13 cellular contexts compared by ENCODE assay signal in genomic region chr5:83925321-83925877, GRCh38.
A peak's percentile ranks its signal among the peaks of the same experiment; 100 is the strongest.
DNase-seq lines count a peak whose midpoint lies in the region; ATAC-seq, FAIRE-seq and TF ChIP-seq lines count a peak whose summit lies in the region.
"Had no signal": no experiment of that assay in that cellular context is flagged by ENCODE, and none has a peak within 500 bp of the region (broad histone marks: within the 10 kb centered on the region; RNA-seq: fewer than 3 reads in every experiment).

No MANE protein-coding gene starts in this region.

- no peak overlapping the region for H3K27ac ChIP-seq in caudate nucleus (ENCODE audit: low read depth, low read length)
- H3K27ac ChIP-seq: left ventricle myocardium inferior, prostate gland had no signal

- ATAC-seq in HG03342 (IDR thresholded peaks at IDR 0.05; ENCODE audit: unreplicated experiment) = no peak
- ATAC-seq in omental fat pad (ENCODE audit: low FRiP score) = no peak

- FAIRE-seq in RCC 7860 (lab: Jason Lieb, UNC) = peak; percentile 95

- in situ Hi-C loops in KBM-7 (cut with MboI; ENCODE audit: low pct_unique_long_range_greater_than_20kb, low sequenced_read_pairs) = no loop called here

- DNase-seq in EH (ENCODE audit: low read depth) = peak; percentile 89
- DNase-seq in RCC 7860 (ENCODE audit: low spot score) = peak; percentile 94
- DNase-seq in fibroblast of peridontal ligament (ENCODE audit: extremely low read depth) = peak; percentile 79
- peak; percentile 91 for DNase-seq in non-pigmented ciliary epithelial cell (ENCODE audit: low read depth)
- no peak for DNase-seq in caudate nucleus (lab: John Stamatoyannopoulos, UW)
- DNase-seq in KBM-7 = no peak
- no peak for DNase-seq in omental fat pad (ENCODE audit: low spot score)
- DNase-seq: activated CD4-positive, alpha-beta T cell treated with anti-CD3 and anti-CD28 coated beads, Interleukin-2, amount 50 U/mL, for 1 hour; COR-L47; left ventricle myocardium inferior; NCI-H1436 treated with DMSO at 0.1 percent for 48 hours had no signal

- TF ChIP-seq CTCF in omental fat pad (IDR thresholded peaks at IDR 0.05) = no peak

Comparison
In these comparisons a context has a peak if more than half of its experiments do, and no peak if none do; other contexts are left out.
1. DNase-seq: peak in EH (single experiment), RCC 7860 (single experiment), fibroblast of peridontal ligament (single experiment) and non-pigmented ciliary epithelial cell (single experiment); none in caudate nucleus (0 of 61), KBM-7 (single experiment) and omental fat pad (single experiment).